Comparison of ENCODE assay signal across 1 cellular context in the genomic region with DNA sequence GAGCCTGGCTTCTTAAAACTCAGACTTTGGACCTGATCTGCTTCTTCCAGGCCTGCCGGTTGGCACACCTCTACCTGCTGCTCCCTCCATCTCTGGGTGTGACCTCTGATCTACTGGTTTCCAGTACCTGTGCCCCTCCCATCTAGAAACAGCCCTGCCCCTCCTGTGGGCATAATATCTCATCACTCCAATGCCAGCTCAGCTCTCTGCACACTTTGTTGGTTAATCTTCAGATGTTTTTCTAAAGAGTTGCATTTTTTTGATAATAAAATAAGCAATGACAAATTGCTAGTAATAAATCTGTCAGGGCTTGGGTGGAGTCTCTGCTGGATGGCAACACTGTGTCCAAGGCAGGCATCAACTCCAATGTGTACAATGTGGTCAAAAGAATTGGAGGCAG.
TF ChIP-seq lines count a peak whose summit lies in the region.

No MANE protein-coding gene starts in this region.

TF ChIP-seq in IMR-90, 13 proteins besides CTCF, POLR2A, EP300 and RAD21 (continued from another document):
- TF ChIP-seq MAFK (IDR thresholded peaks at IDR 0.05; ENCODE audit: low read depth, low read length) (no peak), NFE2L2 (IDR thresholded peaks at IDR 0.05; ENCODE audit: low read depth, low read length) (no peak)
